ENCODE assay signal across 27 cellular contexts in the genomic region with DNA sequence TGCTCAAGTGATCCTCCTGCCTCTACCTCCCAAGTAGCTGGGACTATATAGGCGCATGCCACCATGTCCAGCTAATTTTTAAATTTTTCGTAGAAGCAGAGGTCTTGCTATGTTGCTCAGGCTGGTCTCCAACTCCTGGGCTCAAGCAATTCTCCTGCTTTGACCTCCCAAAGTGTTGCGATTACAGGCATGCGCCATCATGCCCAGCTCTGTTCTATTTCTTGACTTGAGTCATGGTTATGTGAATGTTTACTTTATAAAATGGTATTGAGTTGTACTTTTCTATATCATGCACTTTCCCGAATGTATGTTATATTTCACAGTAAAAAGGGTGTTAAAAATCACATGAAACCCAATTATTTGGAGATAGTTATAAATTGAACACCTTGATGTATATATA.
"Had no signal": no experiment of that assay in that cellular context is flagged by ENCODE, and none has a peak within 500 bp of the region (broad histone marks: within the 10 kb centered on the region; RNA-seq: fewer than 3 reads in every experiment).

No MANE protein-coding gene starts in this region.

- H3K9me3 ChIP-seq: ascending aorta, esophagus squamous epithelium had no signal

- ATAC-seq: activated naive CD4-positive, alpha-beta T cell treated with anti-CD3 and anti-CD28 coated beads, Interleukin-2, amount 50 U/mL, for 72 hours; activated T-cell treated with anti-CD3 and anti-CD28 coated beads, Interleukin-2, amount 50 U/mL, for 72 hours; effector memory CD8-positive, alpha-beta T cell; WTC11 had no signal

- H3K27me3 ChIP-seq: ascending aorta, esophagus squamous epithelium had no signal

- DNase-seq: activated CD4-positive, alpha-beta memory T cell treated with anti-CD3 and anti-CD28 coated beads, Interleukin-2, amount 10 ng/mL, durations not matched to agents 7 days and 5 days; activated CD4-positive, alpha-beta T cell treated with anti-CD3 and anti-CD28 coated beads for 1 hour; activated CD4-positive, alpha-beta T cell treated with anti-CD3 and anti-CD28 coated beads for 4 hours; activated CD4-positive, alpha-beta T cell treated with anti-CD3 and anti-CD28 coated beads, Interleukin-2, amount 10 ng/mL, durations not matched to agents 7 days and 5 days; activated CD4-positive, alpha-beta T cell treated with anti-CD3 and anti-CD28 coated beads, Interleukin-2, amount 50 U/mL, for 4 hours; activated CD8-positive, alpha-beta memory T cell treated with anti-CD3 and anti-CD28 coated beads, Interleukin-2, amount 50 U/mL, for 48 hours; activated gamma-delta T cell; activated naive CD4-positive, alpha-beta T cell; activated naive CD4-positive, alpha-beta T cell treated with anti-CD3 and anti-CD28 coated beads, Interleukin-2, amount 10 ng/mL, durations not matched to agents 7 days and 5 days; activated naive CD8-positive, alpha-beta T cell treated with anti-CD3 and anti-CD28 coated beads, Interleukin-2, amount 10 ng/mL, durations not matched to agents 7 days and 5 days; activated T-cell treated with anti-CD3 and anti-CD28 coated beads for 4 hours; activated T-cell treated with anti-CD3 and anti-CD28 coated beads, Interleukin-2, amount 50 U/mL, for 24 hours; activated T-cell treated with anti-CD3 and anti-CD28 coated beads, Interleukin-2, amount 50 U/mL, for 72 hours; caudate nucleus; cortex of kidney; dermis blood vessel endothelial cell; effector CD4-positive, alpha-beta T cell; effector memory CD8-positive, alpha-beta T cell; esophagus squamous epithelium; head of caudate nucleus; T-helper 1 cell; T-helper 2 cell had no signal

- H3K4me3 ChIP-seq: ascending aorta, esophagus squamous epithelium had no signal

- H3K27ac ChIP-seq: ascending aorta, epithelial cell of prostate, esophagus squamous epithelium, VCaP had no signal

- H3K36me3 ChIP-seq: ascending aorta, esophagus squamous epithelium had no signal

- H3K4me1 ChIP-seq: ascending aorta had no signal
